Comparison of ENCODE assay signal across 16 cellular contexts in genomic region chr12:123098780-123099179, GRCh38. TPM values are rescaled to one million over a fixed set of nuclear protein-coding genes. Genes with fewer than 3 reads are reported as not detected.
DNase-seq lines count a peak whose midpoint lies in the region; ATAC-seq and TF ChIP-seq lines count a peak whose summit lies in the region.
"Had no signal": no experiment of that assay in that cellular context is flagged by ENCODE, and none has a peak within 500 bp of the region (broad histone marks: within the 10 kb centered on the region; RNA-seq: fewer than 3 reads in every experiment).

No MANE protein-coding gene starts in this region.

- TF ChIP-seq CTCF in dorsolateral prefrontal cortex (IDR thresholded peaks at IDR 0.05 in 54 of 56, conservative IDR thresholded peaks at IDR 0.05 in 2 of 56; ENCODE audit: low read depth in 1 of 56, partially characterized antibody in 56 of 56) (no peak), gastrocnemius medialis (IDR thresholded peaks at IDR 0.05 in 4 of 5, conservative IDR thresholded peaks at IDR 0.05 in 1 of 5) (no peak)

- peaks cover 37 to 98% (median 83%) of the 10 kb centered on the region in 10 experiments for H3K4me1 ChIP-seq in BLaER1 treated with 17β-estradiol and CSF1 and Interleukin-3, amounts not matched to agents 10 nM and 100 nM
- peaks cover 53 to 71% of the 10 kb centered on the region in 2 donors for H3K4me1 ChIP-seq in gastrocnemius medialis

- ATAC-seq in gastrocnemius medialis (no peak), GM18502 (IDR thresholded peaks at IDR 0.05; ENCODE audit: poor library complexity, unreplicated experiment) (no peak)

- in situ Hi-C loops in gastrocnemius medialis (cut with MboI; ENCODE audit: low sequenced_read_pairs in 4 of 4), result no loop called here

- H3K9ac ChIP-seq in BLaER1 treated with 17β-estradiol and CSF1 and Interleukin-3, amounts not matched to agents 10 nM and 100 nM, result peak overlapping the region in 3 of 11 experiments; percentile 12 to 34 (median 32); a peak in 3 of 22 replicates
- H3K9ac ChIP-seq: KMS-11 had no signal

- no peak for TF ChIP-seq POLR2A in gastrocnemius medialis (IDR thresholded peaks at IDR 0.05)

- H3K27me3 ChIP-seq in BLaER1 treated with 17β-estradiol and CSF1 and Interleukin-3, amounts not matched to agents 10 nM and 100 nM, result no peaks in the 10 kb centered on the region
- H3K27me3 ChIP-seq in dorsolateral prefrontal cortex (no peaks in the 10 kb centered on the region), gastrocnemius medialis (no peaks in the 10 kb centered on the region)
- H3K27me3 ChIP-seq: BE2C, SJSA1 had no signal

- no peaks in the 10 kb centered on the region for H3K36me3 Mint-ChIP-seq in activated naive CD4-positive, alpha-beta T cell treated with anti-CD3 and anti-CD28 coated beads, Interleukin-2, amount 50 U/mL, for 24 hours

- H3K36me3 ChIP-seq in BLaER1 treated with 17β-estradiol and CSF1 and Interleukin-3, amounts not matched to agents 10 nM and 100 nM, result peaks cover 0 to 12% (median 0%) of the 10 kb centered on the region in 11 experiments; a peak in 2 of 22 replicates
- H3K36me3 ChIP-seq in gastrocnemius medialis, result no peaks in the 10 kb centered on the region
- H3K36me3 ChIP-seq: BE2C, SJSA1 had no signal

- no peak for DNase-seq in activated naive CD4-positive, alpha-beta T cell treated with anti-CD3 and anti-CD28 coated beads, Interleukin-2, amount 50 U/mL, for 16 hours
- DNase-seq in dorsolateral prefrontal cortex, result no peak
- DNase-seq in gastrocnemius medialis, result no peak
- DNase-seq in iPS-NIHi11 (ENCODE audit: low spot score), result no peak
- no peak for DNase-seq in inferior parietal cortex (ENCODE audit: extremely low spot score)
- DNase-seq: CD8-positive, alpha-beta memory T cell; H7; MV-4-11; NCI-H510A had no signal

- H3K4me2 ChIP-seq in BLaER1 treated with 17β-estradiol and CSF1 and Interleukin-3, amounts not matched to agents 10 nM and 100 nM, result peak overlapping the region; percentile 4 to 89 (median 67); a peak in 20 of 22 replicates
- H3K4me2 ChIP-seq: KMS-11 had no signal

- no peak overlapping the region for H3K4me3 Mint-ChIP-seq in activated naive CD4-positive, alpha-beta T cell treated with anti-CD3 and anti-CD28 coated beads, Interleukin-2, amount 50 U/mL, for 24 hours
- H3K4me3 Mint-ChIP-seq: CD8-positive, alpha-beta memory T cell had no signal

- peaks cover 0 to 35% (median 0%) of the 10 kb centered on the region in 11 experiments; a peak in 4 of 22 replicates for H4K20me1 ChIP-seq in BLaER1 treated with 17β-estradiol and CSF1 and Interleukin-3, amounts not matched to agents 10 nM and 100 nM

- peak overlapping the region; percentile 17 for H3K27ac Mint-ChIP-seq in activated naive CD4-positive, alpha-beta T cell treated with anti-CD3 and anti-CD28 coated beads, Interleukin-2, amount 50 U/mL, for 24 hours

- H3K4me3 ChIP-seq in BLaER1 treated with 17β-estradiol and CSF1 and Interleukin-3, amounts not matched to agents 10 nM and 100 nM, result no peak overlapping the region
- H3K4me3 ChIP-seq in dorsolateral prefrontal cortex (no peak overlapping the region), gastrocnemius medialis (no peak overlapping the region)
- H3K4me3 ChIP-seq: SJSA1 had no signal

- H3K9me3 Mint-ChIP-seq in activated naive CD4-positive, alpha-beta T cell treated with anti-CD3 and anti-CD28 coated beads, Interleukin-2, amount 50 U/mL, for 24 hours, result no peaks in the 10 kb centered on the region
- H3K9me3 Mint-ChIP-seq: CD8-positive, alpha-beta memory T cell had no signal

- no peaks in the 10 kb centered on the region for H3K27me3 Mint-ChIP-seq in activated naive CD4-positive, alpha-beta T cell treated with anti-CD3 and anti-CD28 coated beads, Interleukin-2, amount 50 U/mL, for 24 hours
- H3K27me3 Mint-ChIP-seq: CD8-positive, alpha-beta memory T cell had no signal

- H3K9me3 ChIP-seq in BLaER1 treated with 17β-estradiol and CSF1 and Interleukin-3, amounts not matched to agents 10 nM and 100 nM (replicated peaks in 1 of 11), result no peaks in the 10 kb centered on the region
- no peaks in the 10 kb centered on the region for H3K9me3 ChIP-seq in gastrocnemius medialis
- H3K9me3 ChIP-seq: BE2C, SJSA1 had no signal

- intact Hi-C loops in dorsolateral prefrontal cortex (cut with DNase I) (no loop called here), gastrocnemius medialis (cut with DNase I; ENCODE audit: low total_unique reads) (loop anchor here (5.0 kb wide), 1 partner anchor 54 kb away; the partner anchor contains the start of gene PITPNM2)

- H3K4me1 Mint-ChIP-seq in activated naive CD4-positive, alpha-beta T cell treated with anti-CD3 and anti-CD28 coated beads, Interleukin-2, amount 50 U/mL, for 24 hours, result peaks cover 29% of the 10 kb centered on the region

- no peak overlapping the region for H3K27ac ChIP-seq in BLaER1 treated with 17β-estradiol and CSF1 and Interleukin-3, amounts not matched to agents 10 nM and 100 nM
- H3K27ac ChIP-seq in dorsolateral prefrontal cortex (peak overlapping the region in 36 of 59 donors; percentile 4 to 93 (median 76)), gastrocnemius medialis (peak overlapping the region; percentile 26 to 90 (median 88))
- H3K27ac ChIP-seq: HL-60, KMS-11, SJSA1 had no signal

RNA-seq across cellular contexts. Expression of gene PITPNM2, which starts 52.1 kb away (rescaled TPM):
- total RNA-seq in dorsolateral prefrontal cortex (10 to 100 TPM; 20.9 to 89.8 (median 62.6) TPM), gastrocnemius medialis (1 to 10 TPM; 2.1 to 3.8 (median 3.3) TPM)

Comparison
In these comparisons a context has a peak if more than half of its experiments do, and no peak if none do; other contexts are left out.
1. H3K27ac ChIP-seq: peak in dorsolateral prefrontal cortex (36 of 59) and gastrocnemius medialis (4 of 4); none in BLaER1 treated with 17β-estradiol and CSF1 and Interleukin-3, amounts not matched to agents 10 nM and 100 nM (0 of 11).
2. RNA of gene PITPNM2, which starts 52.1 kb away (total RNA-seq): 20.9 to 89.8 TPM in dorsolateral prefrontal cortex; 2.1 to 3.8 TPM in gastrocnemius medialis; every median in the first group is over 4 times any median in the second.